8 cellular contexts compared by ENCODE assay signal in genomic region chr7:96202102-96202501, GRCh38.
"Had no signal": no experiment of that assay in that cellular context is flagged by ENCODE, and none has a peak within 500 bp of the region (broad histone marks: within the 10 kb centered on the region; RNA-seq: fewer than 3 reads in every experiment).

No MANE protein-coding gene starts in this region.

- ATAC-seq: GM12878 had no signal

- H3K4me3 ChIP-seq: GM12878 had no signal

- DNase-seq: GDM1, GF-D8 had no signal

- FAIRE-seq: G401.6, GM12878, GM12891, GM12892, GM18507, GM19239 had no signal
